In genomic region chr6:89944181-89944755, GRCh38 we compare ENCODE assay signal across 28 cellular contexts. TPM values are rescaled to one million over a fixed set of nuclear protein-coding genes. Genes with fewer than 3 reads are reported as not detected.
DNase-seq lines count a peak whose midpoint lies in the region.
"Had no signal": no experiment of that assay in that cellular context is flagged by ENCODE, and none has a peak within 500 bp of the region (broad histone marks: within the 10 kb centered on the region; RNA-seq: fewer than 3 reads in every experiment).

No MANE protein-coding gene starts in this region.

- no peaks in the 10 kb centered on the region for H3K27me3 Mint-ChIP-seq in activated CD4-positive, alpha-beta T cell treated with anti-CD3 and anti-CD28 coated beads, Interleukin-2, amount 10 ng/mL, durations not matched to agents 24 days and 14 days
- no peaks in the 10 kb centered on the region for H3K27me3 Mint-ChIP-seq in CD4-positive, alpha-beta memory T cell
- H3K27me3 Mint-ChIP-seq in activated T-helper 2 cell treated with anti-CD3 and anti-CD28 coated beads, Interferon-gamma antibody, Interleukin-2, Interleukin-4, amounts not matched to agents 10 μg/mL and 5 μg/mL and 100 μg/mL, durations not matched to agents 14 hours and 24 hours and 36 hours (ENCODE audit: low read depth): no peaks in the 10 kb centered on the region

- peaks cover 72% of the 10 kb centered on the region for H3K36me3 Mint-ChIP-seq in activated CD4-positive, alpha-beta T cell treated with anti-CD3 and anti-CD28 coated beads, Interleukin-2, amount 10 ng/mL, durations not matched to agents 24 days and 14 days (ENCODE audit: low read depth)
- H3K36me3 Mint-ChIP-seq in CD4-positive, alpha-beta memory T cell: peaks cover 17 to 20% of the 10 kb centered on the region in 2 donors
- peaks cover 85% of the 10 kb centered on the region for H3K36me3 Mint-ChIP-seq in activated T-helper 2 cell treated with anti-CD3 and anti-CD28 coated beads, Interferon-gamma antibody, Interleukin-2, Interleukin-4, amounts not matched to agents 10 μg/mL and 5 μg/mL and 100 μg/mL, durations not matched to agents 14 hours and 24 hours and 36 hours (ENCODE audit: low read depth)

- H3K27me3 ChIP-seq in CD4-positive, alpha-beta memory T cell (ENCODE audit: insufficient read depth, low read length): no peaks in the 10 kb centered on the region
- H3K27me3 ChIP-seq: hepatocyte had no signal

- POLR2A ChIA-PET in CD4-positive, alpha-beta memory T cell (lab: Charles Lee; ENCODE audit: partially characterized antibody): interaction anchor here (1.1 to 1.4 kb wide), 2 partner anchors 9 to 449 kb away, joined by 3 to 4 read pairs; no protein-coding TSS in a partner anchor

- H3K4me1 ChIP-seq in CD4-positive, alpha-beta memory T cell (ENCODE audit: insufficient read depth, low read length): peaks cover 7% of the 10 kb centered on the region

- H3K4me1 Mint-ChIP-seq in activated CD4-positive, alpha-beta T cell treated with anti-CD3 and anti-CD28 coated beads, Interleukin-2, amount 10 ng/mL, durations not matched to agents 24 days and 14 days: peaks cover 42% of the 10 kb centered on the region
- H3K4me1 Mint-ChIP-seq in CD4-positive, alpha-beta memory T cell: peaks cover 8 to 30% (median 20%) of the 10 kb centered on the region in 4 donors
- H3K4me1 Mint-ChIP-seq in activated T-helper 2 cell treated with anti-CD3 and anti-CD28 coated beads, Interferon-gamma antibody, Interleukin-2, Interleukin-4, amounts not matched to agents 10 μg/mL and 5 μg/mL and 100 μg/mL, durations not matched to agents 14 hours and 24 hours and 36 hours (ENCODE audit: low read depth): peaks cover 44% of the 10 kb centered on the region

- peak overlapping the region; percentile 7 for H3K27ac Mint-ChIP-seq in activated CD4-positive, alpha-beta T cell treated with anti-CD3 and anti-CD28 coated beads, Interleukin-2, amount 10 ng/mL, durations not matched to agents 24 days and 14 days
- peak overlapping the region; percentile 10 to 55 (median 25) for H3K27ac Mint-ChIP-seq in CD4-positive, alpha-beta memory T cell
- peak overlapping the region; percentile 33 for H3K27ac Mint-ChIP-seq in activated T-helper 2 cell treated with anti-CD3 and anti-CD28 coated beads, Interferon-gamma antibody, Interleukin-2, Interleukin-4, amounts not matched to agents 10 μg/mL and 5 μg/mL and 100 μg/mL, durations not matched to agents 14 hours and 24 hours and 36 hours
- H3K27ac Mint-ChIP-seq: brain had no signal

- H3K9me3 Mint-ChIP-seq in activated CD4-positive, alpha-beta T cell treated with anti-CD3 and anti-CD28 coated beads, Interleukin-2, amount 10 ng/mL, durations not matched to agents 24 days and 14 days: no peaks in the 10 kb centered on the region
- peaks cover 0 to 2% (median 0%) of the 10 kb centered on the region in 8 donors for H3K9me3 Mint-ChIP-seq in CD4-positive, alpha-beta memory T cell
- no peaks in the 10 kb centered on the region for H3K9me3 Mint-ChIP-seq in activated T-helper 2 cell treated with anti-CD3 and anti-CD28 coated beads, Interferon-gamma antibody, Interleukin-2, Interleukin-4, amounts not matched to agents 10 μg/mL and 5 μg/mL and 100 μg/mL, durations not matched to agents 14 hours and 24 hours and 36 hours
- H3K9me3 Mint-ChIP-seq: brain had no signal

- no peaks in the 10 kb centered on the region for H3K9me3 ChIP-seq in CD4-positive, alpha-beta memory T cell (ENCODE audit: control insufficient read depth in 1 of 2, low read length in 2 of 2)

- DNase-seq in activated CD4-positive, alpha-beta T cell treated with anti-CD3 and anti-CD28 coated beads, Interleukin-2, amount 10 ng/mL, durations not matched to agents 24 days and 14 days: no peak
- no peak for DNase-seq in activated CD4-positive, alpha-beta T cell treated with anti-CD3 and anti-CD28 coated beads, Interleukin-2, amount 50 U/mL, for 48 hours
- no peak for DNase-seq in CD4-positive, alpha-beta memory T cell
- DNase-seq in activated T-helper 2 cell treated with anti-CD3 and anti-CD28 coated beads, Interferon-gamma antibody, Interleukin-2, Interleukin-4, amounts not matched to agents 10 μg/mL and 5 μg/mL and 100 μg/mL, durations not matched to agents 14 hours and 24 hours and 36 hours (ENCODE audit: low spot score): no peak
- DNase-seq in iris pigment epithelial cell (ENCODE audit: low read depth): peak; percentile 29
- no peak for DNase-seq in NCI-H526 (lab: John Stamatoyannopoulos, UW)
- no peak for DNase-seq in dedifferentiated amniotic fluid mesenchymal stem cell (ENCODE audit: extremely low spot score)
- no peak for DNase-seq in NCI-H1417 treated with DMSO at 0.1 percent for 48 hours (lab: John Stamatoyannopoulos, UW)
- DNase-seq: activated CD4-positive, alpha-beta T cell treated with anti-CD3 and anti-CD28 coated beads for 1 hour; effector CD4-positive, alpha-beta T cell; mesendoderm; NCI-H1694 treated with DMSO at 0.1 percent for 48 hours; NCI-H2171; NK-92 treated with Interleukin-12 subunit alpha and Interleukin-12 subunit beta, amount 100 ng/mL, for 24 hours; occipital lobe; SHP77 treated with DMSO at 0.1 percent for 48 hours had no signal

- CTCF ChIA-PET in CD4-positive, alpha-beta memory T cell (lab: Charles Lee; ENCODE audit: partially characterized antibody): interaction anchor here (0.7 to 9.7 kb wide), 13 partner anchors 11 to 542 kb away, joined by 3 to 326 read pairs (median 4); partner anchors contain the start of gene BACH2

- intact Hi-C loops in activated CD4-positive, alpha-beta T cell treated with anti-CD3 and anti-CD28 coated beads, Interleukin-2, amount 10 ng/mL, durations not matched to agents 24 days and 14 days (cut with micrococcal nuclease): loop anchor here (2.0 kb wide), 1 partner anchor 43 kb away; no protein-coding TSS in a partner anchor
- intact Hi-C loops in CD4-positive, alpha-beta memory T cell (cut with micrococcal nuclease): loop anchor here (1.0 to 10.0 kb wide), 3 partner anchors 119 to 449 kb away; partner anchors contain the start of gene CASP8AP2
- intact Hi-C loops in activated T-helper 2 cell treated with anti-CD3 and anti-CD28 coated beads, Interferon-gamma antibody, Interleukin-2, Interleukin-4, amounts not matched to agents 10 μg/mL and 5 μg/mL and 100 μg/mL, durations not matched to agents 14 hours and 24 hours and 36 hours (cut with micrococcal nuclease): no loop called here

- no peak overlapping the region for H3K27ac ChIP-seq in CD4-positive, alpha-beta memory T cell (ENCODE audit: low read depth, low read length)
- H3K27ac ChIP-seq: hepatocyte had no signal

- no peak overlapping the region for H3K4me3 Mint-ChIP-seq in activated CD4-positive, alpha-beta T cell treated with anti-CD3 and anti-CD28 coated beads, Interleukin-2, amount 10 ng/mL, durations not matched to agents 24 days and 14 days
- no peak overlapping the region for H3K4me3 Mint-ChIP-seq in CD4-positive, alpha-beta memory T cell
- no peak overlapping the region for H3K4me3 Mint-ChIP-seq in activated T-helper 2 cell treated with anti-CD3 and anti-CD28 coated beads, Interferon-gamma antibody, Interleukin-2, Interleukin-4, amounts not matched to agents 10 μg/mL and 5 μg/mL and 100 μg/mL, durations not matched to agents 14 hours and 24 hours and 36 hours (ENCODE audit: low read depth)
- H3K4me3 Mint-ChIP-seq: brain had no signal

- no peak overlapping the region for H3K4me3 ChIP-seq in CD4-positive, alpha-beta memory T cell (ENCODE audit: low read length in 2 of 2)
- H3K4me3 ChIP-seq: GM12878, hepatocyte, skin epidermis had no signal

- no peaks in the 10 kb centered on the region for H3K36me3 ChIP-seq in CD4-positive, alpha-beta memory T cell (ENCODE audit: insufficient read depth, low read length)

RNA-seq across cellular contexts. Expression of gene GJA10, which starts 50.0 kb away (rescaled TPM):
- not detected in 2 replicates for total RNA-seq in activated CD4-positive, alpha-beta T cell treated with anti-CD3 and anti-CD28 coated beads, Interleukin-2, amount 10 ng/mL, durations not matched to agents 24 days and 14 days
- total RNA-seq in CD4-positive, alpha-beta memory T cell: not detected
- polyA plus RNA-seq in CD4-positive, alpha-beta memory T cell: not detected
- total RNA-seq in activated T-helper 2 cell treated with anti-CD3 and anti-CD28 coated beads, Interferon-gamma antibody, Interleukin-2, Interleukin-4, amounts not matched to agents 10 μg/mL and 5 μg/mL and 100 μg/mL, durations not matched to agents 14 hours and 24 hours and 36 hours: 0.11 and 0.32 TPM in 2 replicates
- total RNA-seq: A172, epithelial cell of proximal tubule, frontal cortex, GM12878, H4, hepatocyte, LHCN-M2, occipital lobe, pulmonary artery endothelial cell, temporal lobe had no signal
- polyA plus RNA-seq: BJ, GM12878, hepatocyte had no signal
